Comparison of ENCODE assay signal across 8 cellular contexts in genomic region chr10:131874991-131875451, GRCh38. TPM values are rescaled to one million over a fixed set of nuclear protein-coding genes. Genes with fewer than 3 reads are reported as not detected.
DNase-seq lines count a peak whose midpoint lies in the region; ATAC-seq and TF ChIP-seq lines count a peak whose summit lies in the region.

No MANE protein-coding gene starts in this region.

- peaks cover 35% of the 10 kb centered on the region for H3K27me3 Mint-ChIP-seq in stimulated activated naive CD8-positive, alpha-beta T cell treated with anti-CD3 and anti-CD28 coated beads, Interleukin-15, amount 100 ng/mL, for 72 hours

- H3K27ac Mint-ChIP-seq in stimulated activated naive CD8-positive, alpha-beta T cell treated with anti-CD3 and anti-CD28 coated beads, Interleukin-15, amount 100 ng/mL, for 72 hours: no peak overlapping the region

- peak; percentile 91 for DNase-seq in AG20443 (ENCODE audit: low spot score)
- DNase-seq in NCI-H524 treated with DMSO at 0.1 percent for 48 hours (lab: John Stamatoyannopoulos, UW): peak; percentile 1
- peak; percentile 36 to 41 for DNase-seq in activated CD4-positive, alpha-beta T cell treated with anti-CD3 and anti-CD28 coated beads, Interleukin-2, amount 50 U/mL, for 4 hours
- DNase-seq in epithelial cell of proximal tubule (ENCODE audit: low read depth): no peak
- peak; percentile 88 for DNase-seq in myocyte (ENCODE audit: low read depth)
- peak; percentile 67 to 70 for DNase-seq in stimulated activated naive CD8-positive, alpha-beta T cell treated with anti-CD3 and anti-CD28 coated beads, Interleukin-15, amount 100 ng/mL, for 72 hours

- ATAC-seq in GM18867 (IDR thresholded peaks at IDR 0.05; ENCODE audit: unreplicated experiment) (peak; percentile 73), HG03469 (IDR thresholded peaks at IDR 0.05; ENCODE audit: unreplicated experiment) (peak; percentile 70)
- ATAC-seq in stimulated activated naive CD8-positive, alpha-beta T cell treated with anti-CD3 and anti-CD28 coated beads, Interleukin-15, amount 100 ng/mL, for 72 hours: peak; percentile 75

- H3K9me3 Mint-ChIP-seq in stimulated activated naive CD8-positive, alpha-beta T cell treated with anti-CD3 and anti-CD28 coated beads, Interleukin-15, amount 100 ng/mL, for 72 hours: no peaks in the 10 kb centered on the region

- H3K4me3 ChIP-seq in epithelial cell of proximal tubule (ENCODE audit: low read depth, low read length): no peak overlapping the region

- no peak overlapping the region for H3K4me3 Mint-ChIP-seq in stimulated activated naive CD8-positive, alpha-beta T cell treated with anti-CD3 and anti-CD28 coated beads, Interleukin-15, amount 100 ng/mL, for 72 hours

- peak; percentile 84 for TF ChIP-seq CTCF in epithelial cell of proximal tubule (conservative IDR thresholded peaks at IDR 0.05; ENCODE audit: low read depth, low read length)

- peaks cover 6% of the 10 kb centered on the region for H3K4me1 Mint-ChIP-seq in stimulated activated naive CD8-positive, alpha-beta T cell treated with anti-CD3 and anti-CD28 coated beads, Interleukin-15, amount 100 ng/mL, for 72 hours

RNA-seq across cellular contexts. Expression of gene PPP2R2D, which starts 25.8 kb away (rescaled TPM):
- 28.6 and 33.2 TPM in 2 replicates for total RNA-seq in epithelial cell of proximal tubule
- 14.4 and 29.6 TPM in 2 replicates for total RNA-seq in myocyte
- polyA plus RNA-seq in myocyte (2012): 25.7 TPM
